In genomic region chr3:195441476-195441970, GRCh38 we compare ENCODE assay signal across 8 cellular contexts. TPM values are rescaled to one million over a fixed set of nuclear protein-coding genes. Genes with fewer than 3 reads are reported as not detected.
DNase-seq lines count a peak whose midpoint lies in the region; ATAC-seq and TF ChIP-seq lines count a peak whose summit lies in the region.

No MANE protein-coding gene starts in this region.

- no peaks in the 10 kb centered on the region for H3K9me2 ChIP-seq in GM23338 (ENCODE audit: insufficient read depth)

- peaks cover 2% of the 10 kb centered on the region for H3K27me3 Mint-ChIP-seq in GM23338 (ENCODE audit: insufficient read depth, low read depth, poor library complexity)
- no peaks in the 10 kb centered on the region for H3K27me3 Mint-ChIP-seq in activated T-helper 1 cell treated with anti-CD3 and anti-CD28 coated beads, Interleukin-12 subunit alpha, Interleukin-12 subunit beta, Interleukin-2, Interleukin-4 antibody, amounts not matched to agents 30 ng/mL and 10 ng/mL and 1 ng/mL, durations not matched to agents 14 hours and 24 hours and 36 hours (ENCODE audit: insufficient read depth)

- H3K4me3 ChIP-seq in AG04449 (ENCODE audit: low read depth, low read length) (peak overlapping the region; percentile 87), GM23338 (peak overlapping the region; percentile 87), iPS-18a (ENCODE audit: low read length) (peak overlapping the region; percentile 65), smooth muscle cell (peak overlapping the region; percentile 97)

- H3K79me2 ChIP-seq in GM23338 (replicated peaks; ENCODE audit: insufficient read depth) (peaks cover 54% of the 10 kb centered on the region), smooth muscle cell (ENCODE audit: low read depth) (peaks cover 51% of the 10 kb centered on the region)

- no peak overlapping the region for H3K27ac ChIP-seq in GM23338 (ENCODE audit: low read depth)
- H3K27ac ChIP-seq in iPS-18a (ENCODE audit: low read length), result no peak overlapping the region
- H3K27ac ChIP-seq in smooth muscle cell (ENCODE audit: low read depth), result peak overlapping the region; percentile 87

- H4K20me1 ChIP-seq in GM23338 (replicated peaks; ENCODE audit: insufficient read depth) (peaks cover 22% of the 10 kb centered on the region; the same call in 1 of the 2 replicates), smooth muscle cell (ENCODE audit: low read depth) (peaks cover 51% of the 10 kb centered on the region)

- peak overlapping the region; percentile 92 for H3K4me3 Mint-ChIP-seq in GM23338
- peak overlapping the region; percentile 92 for H3K4me3 Mint-ChIP-seq in activated T-helper 1 cell treated with anti-CD3 and anti-CD28 coated beads, Interleukin-12 subunit alpha, Interleukin-12 subunit beta, Interleukin-2, Interleukin-4 antibody, amounts not matched to agents 30 ng/mL and 10 ng/mL and 1 ng/mL, durations not matched to agents 14 hours and 24 hours and 36 hours

- peak overlapping the region; percentile 86 for H3K4me2 ChIP-seq in GM23338
- H3K4me2 ChIP-seq in smooth muscle cell, result peak overlapping the region; percentile 92

- DNase-seq in AG04449 (ENCODE audit: low read depth, low spot score) (no peak), GM23338 (ENCODE audit: low spot score) (no peak), smooth muscle cell (lab: John Stamatoyannopoulos, UW; ENCODE audit: unreplicated experiment) (no peak), GM03348 (ENCODE audit: low spot score) (no peak), DMS153 (lab: John Stamatoyannopoulos, UW) (no peak), NCI-H146 treated with DMSO at 0.1 percent for 48 hours (lab: John Stamatoyannopoulos, UW; ENCODE audit: unreplicated experiment) (no peak)
- no peak for DNase-seq in activated T-helper 1 cell treated with anti-CD3 and anti-CD28 coated beads, Interleukin-12 subunit alpha, Interleukin-12 subunit beta, Interleukin-2, Interleukin-4 antibody, amounts not matched to agents 30 ng/mL and 10 ng/mL and 1 ng/mL, durations not matched to agents 14 hours and 24 hours and 36 hours (ENCODE audit: low spot score)

- H3F3A ChIP-seq in GM23338 (replicated peaks; ENCODE audit: low read depth) (no peaks in the 10 kb centered on the region), smooth muscle cell (ENCODE audit: low read depth) (peaks cover 6% of the 10 kb centered on the region)

- TF ChIP-seq CTCF in AG04449 (IDR thresholded peaks at IDR 0.05; ENCODE audit: insufficient read depth, low read length, missing control alignments), result no peak
- TF ChIP-seq CTCF in GM23338 (conservative IDR thresholded peaks at IDR 0.05; ENCODE audit: low read depth in 2 of 2), result no peak
- no peak for TF ChIP-seq CTCF in smooth muscle cell (IDR thresholded peaks at IDR 0.05; ENCODE audit: borderline replicate concordance, insufficient read depth, poor library complexity, severe bottlenecking)

- no peaks in the 10 kb centered on the region for H3K27me3 ChIP-seq in GM23338 (ENCODE audit: insufficient read depth)
- H3K27me3 ChIP-seq in iPS-18a (ENCODE audit: control insufficient read depth, insufficient read depth, low read length), result no peaks in the 10 kb centered on the region
- no peaks in the 10 kb centered on the region for H3K27me3 ChIP-seq in smooth muscle cell (ENCODE audit: low read depth)

- H3K4me1 ChIP-seq in GM23338 (ENCODE audit: insufficient read depth) (peaks cover 22% of the 10 kb centered on the region), iPS-18a (ENCODE audit: control insufficient read depth, low read depth, low read length) (peaks cover 15% of the 10 kb centered on the region), smooth muscle cell (ENCODE audit: low read depth) (peaks cover 21% of the 10 kb centered on the region)

- H3K9ac ChIP-seq in iPS-18a (ENCODE audit: low read length) (peak overlapping the region; percentile 56), smooth muscle cell (ENCODE audit: low read depth) (peak overlapping the region; percentile 92)

- POLR2A ChIA-PET in AG04449 (lab: Yijun Ruan, JAX), result interaction anchor here (0.6 kb wide), 1 partner anchor 973 kb away, joined by 3 read pairs; no protein-coding TSS in a partner anchor

- no peaks in the 10 kb centered on the region for H3K36me3 Mint-ChIP-seq in GM23338 (ENCODE audit: low read depth)
- H3K36me3 Mint-ChIP-seq in activated T-helper 1 cell treated with anti-CD3 and anti-CD28 coated beads, Interleukin-12 subunit alpha, Interleukin-12 subunit beta, Interleukin-2, Interleukin-4 antibody, amounts not matched to agents 30 ng/mL and 10 ng/mL and 1 ng/mL, durations not matched to agents 14 hours and 24 hours and 36 hours (ENCODE audit: low read depth), result no peaks in the 10 kb centered on the region

- CTCF ChIA-PET in AG04449 (lab: Yijun Ruan, JAX), result interaction anchor here (0.8 to 2.0 kb wide), 4 partner anchors 30 to 171 kb away, joined by 3 to 12 read pairs (median 3); partner anchors contain the start of gene XXYLT1

- no peaks in the 10 kb centered on the region for H3K9me3 Mint-ChIP-seq in GM23338
- no peaks in the 10 kb centered on the region for H3K9me3 Mint-ChIP-seq in activated T-helper 1 cell treated with anti-CD3 and anti-CD28 coated beads, Interleukin-12 subunit alpha, Interleukin-12 subunit beta, Interleukin-2, Interleukin-4 antibody, amounts not matched to agents 30 ng/mL and 10 ng/mL and 1 ng/mL, durations not matched to agents 14 hours and 24 hours and 36 hours

- no peak overlapping the region for H3K27ac Mint-ChIP-seq in GM23338
- peak overlapping the region; percentile 86 for H3K27ac Mint-ChIP-seq in activated T-helper 1 cell treated with anti-CD3 and anti-CD28 coated beads, Interleukin-12 subunit alpha, Interleukin-12 subunit beta, Interleukin-2, Interleukin-4 antibody, amounts not matched to agents 30 ng/mL and 10 ng/mL and 1 ng/mL, durations not matched to agents 14 hours and 24 hours and 36 hours

- no peaks in the 10 kb centered on the region for H3K9me3 ChIP-seq in iPS-18a (ENCODE audit: control insufficient read depth, low read depth, low read length)
- no peaks in the 10 kb centered on the region for H3K9me3 ChIP-seq in smooth muscle cell (replicated peaks; ENCODE audit: low read depth)

- H3K36me3 ChIP-seq in GM23338 (ENCODE audit: insufficient read depth) (no peaks in the 10 kb centered on the region), iPS-18a (ENCODE audit: control insufficient read depth, low read depth, low read length) (no peaks in the 10 kb centered on the region), smooth muscle cell (ENCODE audit: low read depth) (no peaks in the 10 kb centered on the region)

- intact Hi-C loops in activated T-helper 1 cell treated with anti-CD3 and anti-CD28 coated beads, Interleukin-12 subunit alpha, Interleukin-12 subunit beta, Interleukin-2, Interleukin-4 antibody, amounts not matched to agents 30 ng/mL and 10 ng/mL and 1 ng/mL, durations not matched to agents 14 hours and 24 hours and 36 hours (cut with micrococcal nuclease), result loop anchor here (2.0 to 10.0 kb wide), 5 partner anchors 81 to 957 kb away; partner anchors contain the start of genes ATP13A3, FAM43A, LSG1 and TNK2

- ATAC-seq in GM23338, result no peak

- H2AFZ ChIP-seq in GM23338, result peak overlapping the region; percentile 95
- H2AFZ ChIP-seq in smooth muscle cell (ENCODE audit: low read depth), result peak overlapping the region; percentile 82

- 18% methylated on average over 12 of the region's 12 CpGs for WGBS in smooth muscle cell (ENCODE audit: low lambda C conversion rate)

- peaks cover 41% of the 10 kb centered on the region for H3K4me1 Mint-ChIP-seq in GM23338
- H3K4me1 Mint-ChIP-seq in activated T-helper 1 cell treated with anti-CD3 and anti-CD28 coated beads, Interleukin-12 subunit alpha, Interleukin-12 subunit beta, Interleukin-2, Interleukin-4 antibody, amounts not matched to agents 30 ng/mL and 10 ng/mL and 1 ng/mL, durations not matched to agents 14 hours and 24 hours and 36 hours (ENCODE audit: low read depth), result peaks cover 42% of the 10 kb centered on the region

TF ChIP-seq in GM23338, 12 proteins besides CTCF, POLR2A, EP300 and RAD21 (continues in another document):
- TF ChIP-seq REST (IDR thresholded peaks at IDR 0.05; ENCODE audit: unreplicated experiment) (no peak), EZH2 (IDR thresholded peaks at IDR 0.05; ENCODE audit: low read depth, unreplicated experiment) (no peak), CREB1 (CRISPR knock-in tag; IDR thresholded peaks at IDR 0.05; ENCODE audit: low read depth) (no peak), ZNF331 (CRISPR knock-in tag; IDR thresholded peaks at IDR 0.05; ENCODE audit: low read depth) (no peak)

RNA-seq across cellular contexts. Expression of gene ACAP2, which starts 1.3 kb away (rescaled TPM):
- 45.6 and 74.6 TPM in 2 replicates for total RNA-seq in GM23338 (2014; rRNA removed; shearing (Covaris generic))
- polyA plus RNA-seq in GM23338 (2016; fragmentation: Nextera tagmentation; extraction: Ambion mirVana) (102 and 104 TPM in 2 replicates), smooth muscle cell (19.8 and 24.7 TPM in 2 replicates)
- 38.2 and 46.3 TPM in 2 replicates for total RNA-seq in activated T-helper 1 cell treated with anti-CD3 and anti-CD28 coated beads, Interleukin-12 subunit alpha, Interleukin-12 subunit beta, Interleukin-2, Interleukin-4 antibody, amounts not matched to agents 30 ng/mL and 10 ng/mL and 1 ng/mL, durations not matched to agents 14 hours and 24 hours and 36 hours
- 41.8 and 58.9 TPM in 2 replicates for total RNA-seq in smooth muscle cell
